ENCODE assay signal across 8 cellular contexts in genomic region chr19:41324921-41325639, GRCh38. TPM values are rescaled to one million over a fixed set of nuclear protein-coding genes. Genes with fewer than 3 reads are reported as not detected.
A peak's percentile ranks its signal among the peaks of the same experiment; 100 is the strongest.
DNase-seq lines count a peak whose midpoint lies in the region; ATAC-seq and TF ChIP-seq lines count a peak whose summit lies in the region.

No MANE protein-coding gene starts in this region.

- no peak for TF ChIP-seq CTCF in activated B cell treated with CpG ODN at 0.5 μM for 24 hours (IDR thresholded peaks at IDR 0.05)
- TF ChIP-seq CTCF in ovary (IDR thresholded peaks at IDR 0.05), result no peak

- H3K4me1 Mint-ChIP-seq in activated B cell treated with CpG ODN at 0.5 μM for 24 hours, result peaks cover 70% of the 10 kb centered on the region

- intact Hi-C loops in activated B cell treated with CpG ODN at 0.5 μM for 24 hours (cut with micrococcal nuclease), result no loop called here
- intact Hi-C loops in ovary (cut with DNase I), result loop anchor here in 2 of 4 donors (2.0 to 10.0 kb wide), 2 partner anchors 28 to 110 kb away; partner anchors contain the start of genes DMAC2 (in 1 of the 2) and TGFB1 (in 1 of the 2)

- no peak for TF ChIP-seq POLR2A in ovary (IDR thresholded peaks at IDR 0.05)

- no peak for TF ChIP-seq EP300 in ovary (IDR thresholded peaks at IDR 0.05)

- H3K36me3 ChIP-seq in ovary, result no peaks in the 10 kb centered on the region

- POLR2A ChIA-PET in activated B cell treated with CpG ODN at 0.5 μM for 24 hours (lab: Charles Lee), result interaction anchor here (0.6 to 6.2 kb wide), 6 partner anchors 10 to 1095 kb away, joined by 3 to 119 read pairs (median 8); partner anchors contain the start of gene TGFB1

- peak overlapping the region; percentile 86 for H3K27ac Mint-ChIP-seq in activated B cell treated with CpG ODN at 0.5 μM for 24 hours

- DNase-seq in activated T-cell treated with anti-CD3 and anti-CD28 coated beads, Interleukin-2, amount 50 U/mL, for 1 hour, result peak; percentile 56
- DNase-seq in activated T-cell treated with anti-CD3 and anti-CD28 coated beads for 4 hours, result no peak
- DNase-seq in activated B cell treated with CpG ODN at 0.5 μM for 24 hours, result no peak
- peak; percentile 80 for DNase-seq in glomerular visceral epithelial cell (ENCODE audit: extremely low spot score)
- peak; percentile 62 to 84 (median 80) for DNase-seq in ovary
- no peak for DNase-seq in SHP77 treated with DMSO at 0.1 percent for 48 hours (lab: John Stamatoyannopoulos, UW)

- CTCF ChIA-PET in activated B cell treated with CpG ODN at 0.5 μM for 24 hours (lab: Charles Lee), result interaction anchor here (1.1 kb wide), 1 partner anchor 27 kb away, joined by 3 read pairs; no protein-coding TSS in a partner anchor

- WGBS in ovary, 3 donors, result 4 to 8% (median 4%) methylated on average over 22 to 23 of the region's 23 CpGs

- peak overlapping the region; percentile 21 for H3K4me3 Mint-ChIP-seq in activated B cell treated with CpG ODN at 0.5 μM for 24 hours

- H3K36me3 Mint-ChIP-seq in activated B cell treated with CpG ODN at 0.5 μM for 24 hours (ENCODE audit: low read depth), result peaks cover 48% of the 10 kb centered on the region

- H3K27ac ChIP-seq in ovary, result peak overlapping the region; percentile 83 to 93

- H3K4me1 ChIP-seq in ovary (ENCODE audit: insufficient read depth), result peaks cover 36% of the 10 kb centered on the region

- H3K9me3 Mint-ChIP-seq in activated B cell treated with CpG ODN at 0.5 μM for 24 hours, result no peaks in the 10 kb centered on the region

- ATAC-seq in activated B cell treated with CpG ODN at 0.5 μM for 24 hours (ENCODE audit: low read depth), result no peak
- no peak for ATAC-seq in GM21390 (IDR thresholded peaks at IDR 0.05; ENCODE audit: unreplicated experiment)
- no peak for ATAC-seq in HG03175 (IDR thresholded peaks at IDR 0.05; ENCODE audit: unreplicated experiment)

- H3K4me3 ChIP-seq in ovary, result peak overlapping the region; percentile 25

- H3K27me3 Mint-ChIP-seq in activated B cell treated with CpG ODN at 0.5 μM for 24 hours, result no peaks in the 10 kb centered on the region

- no peaks in the 10 kb centered on the region for H3K9me3 ChIP-seq in ovary

- H3K27me3 ChIP-seq in ovary, result no peaks in the 10 kb centered on the region

RNA-seq across cellular contexts. Expression of gene CCDC97, which starts 15.1 kb away (rescaled TPM):
- 61.7 and 65.3 TPM in 2 replicates for total RNA-seq in activated B cell treated with CpG ODN at 0.5 μM for 24 hours
- total RNA-seq in ovary, result 10 to 100 TPM; 12.8 to 46.1 (median 32.1) TPM
- polyA plus RNA-seq in ovary, result 10 to 100 TPM; 17.4 to 23.6 TPM

RNA-seq across cellular contexts. Expression of gene TGFB1, which starts 28.6 kb away (rescaled TPM):
- total RNA-seq in activated B cell treated with CpG ODN at 0.5 μM for 24 hours (80.7 and 88.5 TPM in 2 replicates), ovary (10 to 100 TPM in 6 of 7 donors, 1 to 10 TPM in 1; 9.1 to 31.8 (median 22.1) TPM)
- polyA plus RNA-seq in ovary, result 10 to 100 TPM; 14.2 to 18.1 TPM

RNA-seq across cellular contexts. Expression of gene B9D2, which starts 38.9 kb away (rescaled TPM):
- total RNA-seq in activated B cell treated with CpG ODN at 0.5 μM for 24 hours, result 11.7 and 14.2 TPM in 2 replicates
- total RNA-seq in ovary, result 1 to 10 TPM; 2.6 to 6.5 (median 4.7) TPM
- polyA plus RNA-seq in ovary, result 1 to 10 TPM in 1 of 2 donors, under 1 TPM in 1; 0.83 to 7.2 TPM

RNA-seq across cellular contexts. Expression of gene TMEM91, which starts 51.3 kb away (rescaled TPM):
- total RNA-seq in activated B cell treated with CpG ODN at 0.5 μM for 24 hours (3.7 and 4.6 TPM in 2 replicates), ovary (10 to 100 TPM in 3 of 7 donors, 1 to 10 TPM in 4; 6.5 to 22.3 (median 9.9) TPM)
- polyA plus RNA-seq in ovary, result 10 to 100 TPM in 1 of 2 donors, 1 to 10 TPM in 1; 6.2 to 16.1 TPM

Comparison
In these comparisons a context has a peak if more than half of its experiments do, and no peak if none do; other contexts are left out.
1. DNase-seq: peak in activated T-cell treated with anti-CD3 and anti-CD28 coated beads, Interleukin-2, amount 50 U/mL, for 1 hour (single experiment), glomerular visceral epithelial cell (single experiment) and ovary (5 of 5); none in activated T-cell treated with anti-CD3 and anti-CD28 coated beads for 4 hours (single experiment), activated B cell treated with CpG ODN at 0.5 μM for 24 hours (single experiment) and SHP77 treated with DMSO at 0.1 percent for 48 hours (single experiment).